ENCODE assay signal across 16 cellular contexts in genomic region chr2:1641498-1641897, GRCh38.
A peak's percentile ranks its signal among the peaks of the same experiment; 100 is the strongest.
DNase-seq lines count a peak whose midpoint lies in the region; ATAC-seq and TF ChIP-seq lines count a peak whose summit lies in the region.
"Had no signal": no experiment of that assay in that cellular context is flagged by ENCODE, and none has a peak within 500 bp of the region (broad histone marks: within the 10 kb centered on the region; RNA-seq: fewer than 3 reads in every experiment).

No MANE protein-coding gene starts in this region.

- TF ChIP-seq CTCF in fibroblast of villous mesenchyme (IDR thresholded peaks at IDR 0.05; ENCODE audit: insufficient read depth, low read depth, low read length) (no peak), mucosa of descending colon (IDR thresholded peaks at IDR 0.05) (no peak), type B pancreatic cell (conservative IDR thresholded peaks at IDR 0.05) (no peak)

- no peaks in the 10 kb centered on the region for H3K36me3 ChIP-seq in mucosa of descending colon (ENCODE audit: low read depth)

- no peaks in the 10 kb centered on the region for H3K4me1 ChIP-seq in mucosa of descending colon (ENCODE audit: low read depth)

- intact Hi-C loops in mucosa of descending colon (cut with DNase I, micrococcal nuclease), result no loop called here

- H3K36me3 Mint-ChIP-seq in type B pancreatic cell, result peaks cover 9% of the 10 kb centered on the region

- H3K27ac Mint-ChIP-seq in type B pancreatic cell, result peak overlapping the region; percentile 56
- H3K27ac Mint-ChIP-seq: CD4-positive, alpha-beta T cell; stimulated activated naive CD8-positive, alpha-beta T cell treated with anti-CD3 and anti-CD28 coated beads, Interleukin-15, Interleukin-2, amounts not matched to agents 100 ng/mL and 50 ng/mL, for 24 hours had no signal

- H3K4me3 ChIP-seq in fibroblast of villous mesenchyme (ENCODE audit: low read depth, low read length) (no peak overlapping the region), mucosa of descending colon (no peak overlapping the region)

- H3K27me3 Mint-ChIP-seq in type B pancreatic cell, result no peaks in the 10 kb centered on the region
- H3K27me3 Mint-ChIP-seq: CD4-positive, alpha-beta T cell; stimulated activated naive CD8-positive, alpha-beta T cell treated with anti-CD3 and anti-CD28 coated beads, Interleukin-15, Interleukin-2, amounts not matched to agents 100 ng/mL and 50 ng/mL, for 24 hours had no signal

- peaks cover 14% of the 10 kb centered on the region for H3K4me1 Mint-ChIP-seq in type B pancreatic cell (ENCODE audit: unreplicated experiment)

- H3K9me3 ChIP-seq in mucosa of descending colon, result no peaks in the 10 kb centered on the region

- peak overlapping the region; percentile 11 for H3K4me3 Mint-ChIP-seq in type B pancreatic cell
- H3K4me3 Mint-ChIP-seq: CD4-positive, alpha-beta T cell; stimulated activated naive CD8-positive, alpha-beta T cell treated with anti-CD3 and anti-CD28 coated beads, Interleukin-15, Interleukin-2, amounts not matched to agents 100 ng/mL and 50 ng/mL, for 24 hours had no signal

- in situ Hi-C loops in G401 (cut with HindIII; ENCODE audit: low sequenced_read_pairs), result no loop called here

- no peaks in the 10 kb centered on the region for H3K9me3 Mint-ChIP-seq in type B pancreatic cell
- H3K9me3 Mint-ChIP-seq: CD4-positive, alpha-beta T cell; stimulated activated naive CD8-positive, alpha-beta T cell treated with anti-CD3 and anti-CD28 coated beads, Interleukin-15, Interleukin-2, amounts not matched to agents 100 ng/mL and 50 ng/mL, for 24 hours had no signal

- ATAC-seq in mucosa of descending colon (peak; percentile 56), HG03108 (IDR thresholded peaks at IDR 0.05; ENCODE audit: unreplicated experiment) (no peak)

- peak; percentile 4 for DNase-seq in NCI-H82 (lab: John Stamatoyannopoulos, UW)
- DNase-seq in NCI-H82 treated with DMSO at 0.1 percent for 48 hours (lab: John Stamatoyannopoulos, UW; ENCODE audit: unreplicated experiment), result no peak
- DNase-seq in fibroblast of villous mesenchyme (ENCODE audit: low read depth), result peak; percentile 21
- DNase-seq in mucosa of descending colon, result peak in 2 of 3 donors; percentile 26 to 46
- no peak for DNase-seq in type B pancreatic cell (ENCODE audit: extremely low spot score, unreplicated experiment)
- DNase-seq in activated naive CD4-positive, alpha-beta T cell treated with anti-CD3 and anti-CD28 coated beads, Interleukin-2, amount 50 U/mL, for 16 hours, result no peak
- no peak for DNase-seq in G401 (ENCODE audit: low spot score)
- DNase-seq: 8988T; activated gamma-delta T cell treated with Interleukin-2 at 50 U/mL for 16 hours; CD4-positive, alpha-beta T cell; GOT3; NCI-H187 treated with DMSO at 0.1 percent for 48 hours; NCI-H748 treated with DMSO at 0.1 percent for 48 hours; retina had no signal

Comparison
In these comparisons a context has a peak if more than half of its experiments do, and no peak if none do; other contexts are left out.
1. DNase-seq: peak in NCI-H82 (single experiment), fibroblast of villous mesenchyme (single experiment) and mucosa of descending colon (2 of 3); none in NCI-H82 treated with DMSO at 0.1 percent for 48 hours (single experiment), type B pancreatic cell (single experiment), activated naive CD4-positive, alpha-beta T cell treated with anti-CD3 and anti-CD28 coated beads, Interleukin-2, amount 50 U/mL, for 16 hours (single experiment) and G401 (single experiment).